Comparison of ENCODE assay signal across 8 cellular contexts in genomic region chr4:119626943-119627266, GRCh38.
DNase-seq lines count a peak whose midpoint lies in the region; ATAC-seq and TF ChIP-seq lines count a peak whose summit lies in the region.

No MANE protein-coding gene starts in this region.

- no peak for ATAC-seq in central memory CD8-positive, alpha-beta T cell (replicated peaks; ENCODE audit: extremely low read depth, poor library complexity, severe bottlenecking)
- ATAC-seq in HG03457 (IDR thresholded peaks at IDR 0.05; ENCODE audit: unreplicated experiment) = no peak
- no peak for ATAC-seq in HG03095 (IDR thresholded peaks at IDR 0.05; ENCODE audit: unreplicated experiment)

- DNase-seq in AG09309 (ENCODE audit: low read depth) (no peak), NCI-H1436 (lab: John Stamatoyannopoulos, UW) (no peak), NCI-H2081 treated with DMSO at 0.1 percent for 48 hours (lab: John Stamatoyannopoulos, UW) (no peak)
- peak in 1 of 2 donors; percentile 38 for DNase-seq in central memory CD8-positive, alpha-beta T cell (ENCODE audit: low spot score in 2 of 2)

- peaks cover 7% of the 10 kb centered on the region for H3K36me3 Mint-ChIP-seq in central memory CD8-positive, alpha-beta T cell (ENCODE audit: insufficient read depth)

- no peaks in the 10 kb centered on the region for H3K9me3 Mint-ChIP-seq in central memory CD8-positive, alpha-beta T cell

- H3K4me3 Mint-ChIP-seq in central memory CD8-positive, alpha-beta T cell = peak overlapping the region; percentile 92

- peaks cover 3% of the 10 kb centered on the region for H3K27me3 Mint-ChIP-seq in central memory CD8-positive, alpha-beta T cell

- no peak overlapping the region for H3K27ac Mint-ChIP-seq in central memory CD8-positive, alpha-beta T cell (ENCODE audit: low read depth)

- no peaks in the 10 kb centered on the region for H3K36me3 ChIP-seq in HUES6 (ENCODE audit: control insufficient read depth, insufficient read depth, low read length)
- H3K36me3 ChIP-seq in muscle layer of duodenum (ENCODE audit: control insufficient read depth in 1 of 2, insufficient read depth in 2 of 2, low read length in 2 of 2) = no peaks in the 10 kb centered on the region

- H3K4me1 Mint-ChIP-seq in central memory CD8-positive, alpha-beta T cell = peaks cover 22% of the 10 kb centered on the region

- no peak for TF ChIP-seq CTCF in AG09309 (IDR thresholded peaks at IDR 0.05; ENCODE audit: control insufficient read depth, insufficient read depth, low read depth, low read length, missing control alignments)

- H3K9me3 ChIP-seq in HUES6 (ENCODE audit: control insufficient read depth, insufficient read depth, low read depth, low read length) = no peaks in the 10 kb centered on the region
- no peaks in the 10 kb centered on the region for H3K9me3 ChIP-seq in muscle layer of duodenum (ENCODE audit: control insufficient read depth in 1 of 2, low read length in 2 of 2)

- H3K27ac ChIP-seq in HUES6 (ENCODE audit: low read depth, low read length) (no peak overlapping the region), muscle layer of duodenum (ENCODE audit: low read length) (peak overlapping the region; percentile 90)

- H3K27me3 ChIP-seq in HUES6 (ENCODE audit: control insufficient read depth, insufficient read depth, low read length) (peaks cover 6% of the 10 kb centered on the region; the same call in 1 of the 2 replicates), muscle layer of duodenum (ENCODE audit: low read depth, low read length) (no peaks in the 10 kb centered on the region)

- H3K4me3 ChIP-seq in AG09309 (ENCODE audit: control insufficient read depth, low read depth, low read length) = peak overlapping the region; percentile 65
- H3K4me3 ChIP-seq in HUES6 (ENCODE audit: low read depth, low read length) = peak overlapping the region; percentile 89
- peak overlapping the region; percentile 91 to 98 for H3K4me3 ChIP-seq in muscle layer of duodenum (ENCODE audit: low read depth in 1 of 2, low read length in 2 of 2)

- peak overlapping the region; percentile 32 for H3K9ac ChIP-seq in HUES6 (ENCODE audit: low read length)

- peaks cover 8% of the 10 kb centered on the region; the same call in 1 of the 2 replicates for H3K4me1 ChIP-seq in HUES6 (ENCODE audit: control insufficient read depth, insufficient read depth, low read length)
- peaks cover 8 to 17% of the 10 kb centered on the region in 2 donors for H3K4me1 ChIP-seq in muscle layer of duodenum (ENCODE audit: control insufficient read depth in 1 of 2, insufficient read depth in 2 of 2, low read length in 2 of 2)
